In the genomic region with DNA sequence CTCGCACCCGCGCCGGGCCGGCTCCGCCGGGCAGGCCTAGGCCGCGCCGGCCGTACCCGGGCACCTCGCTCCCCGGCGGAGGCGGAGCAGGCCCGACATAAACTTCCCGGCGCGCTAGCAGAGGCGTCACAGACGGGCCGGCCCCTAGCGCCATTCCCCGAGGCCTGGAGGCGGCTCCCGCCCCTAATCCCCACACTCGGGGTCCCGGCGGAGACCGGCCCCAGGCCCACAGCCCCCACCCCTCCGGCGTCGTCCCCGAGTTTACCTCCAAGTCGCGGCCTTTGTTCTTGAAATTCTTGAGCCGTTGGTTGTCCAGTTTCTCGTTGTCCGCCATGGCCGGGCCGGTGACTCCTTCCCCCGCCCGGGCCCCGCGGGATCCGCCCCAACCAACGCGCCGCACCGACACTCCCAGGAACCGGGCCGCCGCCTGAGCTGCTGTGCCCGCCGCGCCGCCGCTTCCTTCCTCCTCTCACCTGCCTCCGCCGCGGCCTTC, we compare ENCODE assay signal across 8 cellular contexts. TPM values are rescaled to one million over a fixed set of nuclear protein-coding genes. Genes with fewer than 3 reads are reported as not detected.
DNase-seq lines count a peak whose midpoint lies in the region; ATAC-seq and TF ChIP-seq lines count a peak whose summit lies in the region.

No MANE protein-coding gene starts in this region.

- H2AFZ ChIP-seq in OCI-LY7 (ENCODE audit: low read length) = no peak overlapping the region

- no peaks in the 10 kb centered on the region for H3K27me3 Mint-ChIP-seq in activated naive CD8-positive, alpha-beta T cell treated with anti-CD3 and anti-CD28 coated beads for 36 hours
- H3K27me3 Mint-ChIP-seq in progenitor cell of endocrine pancreas = no peaks in the 10 kb centered on the region

- peak overlapping the region; percentile 97 for H3K4me3 ChIP-seq in OCI-LY7 (ENCODE audit: low read depth, low read length, poor library complexity, severe bottlenecking)

- H4K20me1 ChIP-seq in OCI-LY7 (ENCODE audit: insufficient read depth, low read length) = peaks cover 45% of the 10 kb centered on the region

- H3K9me2 ChIP-seq in OCI-LY7 (ENCODE audit: insufficient read depth, low read length) = no peaks in the 10 kb centered on the region

- intact Hi-C loops in OCI-LY7 (cut with micrococcal nuclease; ENCODE audit: unreplicated experiment) (loop anchor here (1.0 to 10.0 kb wide), 5 partner anchors 116 to 656 kb away; a partner anchor contains a TSS), cardiac septum (cut with DNase I) (loop anchor here (1.0 to 10.0 kb wide), 2 partner anchors 190 to 540 kb away; a partner anchor contains a TSS)

- no peak for TF ChIP-seq CTCF in C4-2B (conservative IDR thresholded peaks at IDR 0.05)
- TF ChIP-seq CTCF in OCI-LY7 (conservative IDR thresholded peaks at IDR 0.05; ENCODE audit: low read length) = no peak
- no peak for TF ChIP-seq CTCF in progenitor cell of endocrine pancreas (IDR thresholded peaks at IDR 0.05; ENCODE audit: unreplicated experiment)

- peaks cover 43% of the 10 kb centered on the region for H3K4me1 ChIP-seq in OCI-LY7 (ENCODE audit: insufficient read depth, low read length, poor library complexity, severe bottlenecking)

- ATAC-seq in GM19043 (IDR thresholded peaks at IDR 0.05; ENCODE audit: low read depth, unreplicated experiment) (peak; percentile 33), HG03196 (IDR thresholded peaks at IDR 0.05; ENCODE audit: unreplicated experiment) (peak; percentile 46)

- DNase-seq in OCI-LY7 (ENCODE audit: low spot score) = peak; percentile 74
- DNase-seq in activated naive CD8-positive, alpha-beta T cell treated with anti-CD3 and anti-CD28 coated beads for 36 hours = peak; percentile 70
- DNase-seq in cardiac septum (ENCODE audit: low spot score) = peak; percentile 86
- peak; percentile 41 for DNase-seq in progenitor cell of endocrine pancreas (ENCODE audit: low spot score, unreplicated experiment)
- DNase-seq in DMS79 treated with DMSO at 0.1 percent for 48 hours (lab: John Stamatoyannopoulos, UW) = no peak

- H3K4me3 Mint-ChIP-seq in activated naive CD8-positive, alpha-beta T cell treated with anti-CD3 and anti-CD28 coated beads for 36 hours = peak overlapping the region; percentile 95
- peak overlapping the region; percentile 97 for H3K4me3 Mint-ChIP-seq in progenitor cell of endocrine pancreas (ENCODE audit: low read depth)

- H3K79me2 ChIP-seq in OCI-LY7 (ENCODE audit: insufficient read depth, low read depth, low read length) = peaks cover 60% of the 10 kb centered on the region

- peak overlapping the region; percentile 59 for H3K4me2 ChIP-seq in OCI-LY7 (ENCODE audit: low read length)

- peak overlapping the region; percentile 84 for H3K27ac ChIP-seq in C4-2B
- peak overlapping the region; percentile 77 for H3K27ac ChIP-seq in OCI-LY7 (ENCODE audit: low read depth, low read length, poor library complexity, severe bottlenecking)

- no peaks in the 10 kb centered on the region for H3K9me3 ChIP-seq in OCI-LY7 (ENCODE audit: low read length)

- CTCF ChIA-PET in OCI-LY7 (lab: Charles Lee; ENCODE audit: unreplicated experiment) = no interaction called here

- POLR2A ChIA-PET in OCI-LY7 (lab: Charles Lee) = interaction anchor here (0.8 to 2.4 kb wide), 4 partner anchors 11 to 116 kb away, joined by 3 to 19 read pairs (median 4); a partner anchor contains a TSS

- no TSS peak for BruUV-seq in OCI-LY7 (replicated peaks; lab: Mats Ljungman, UMichigan)

- peaks cover 45% of the 10 kb centered on the region for H3K4me1 Mint-ChIP-seq in activated naive CD8-positive, alpha-beta T cell treated with anti-CD3 and anti-CD28 coated beads for 36 hours
- H3K4me1 Mint-ChIP-seq in progenitor cell of endocrine pancreas (ENCODE audit: low read depth) = peaks cover 35% of the 10 kb centered on the region

- peak overlapping the region; percentile 72 for H3K27ac Mint-ChIP-seq in activated naive CD8-positive, alpha-beta T cell treated with anti-CD3 and anti-CD28 coated beads for 36 hours
- peak overlapping the region; percentile 98 for H3K27ac Mint-ChIP-seq in progenitor cell of endocrine pancreas

- H3K36me3 Mint-ChIP-seq in activated naive CD8-positive, alpha-beta T cell treated with anti-CD3 and anti-CD28 coated beads for 36 hours = peaks cover 55% of the 10 kb centered on the region
- peaks cover 11% of the 10 kb centered on the region for H3K36me3 Mint-ChIP-seq in progenitor cell of endocrine pancreas (ENCODE audit: insufficient read depth)

- H3K9me3 Mint-ChIP-seq in activated naive CD8-positive, alpha-beta T cell treated with anti-CD3 and anti-CD28 coated beads for 36 hours = peaks cover 6% of the 10 kb centered on the region
- H3K9me3 Mint-ChIP-seq in progenitor cell of endocrine pancreas (ENCODE audit: low read depth) = peaks cover 5% of the 10 kb centered on the region

- H3K36me3 ChIP-seq in OCI-LY7 (ENCODE audit: insufficient read depth, low read length) = peaks cover 36% of the 10 kb centered on the region

RNA-seq across cellular contexts. Expression of a gene that starts 0.4 kb away (rescaled TPM):
- 12.4 and 15.7 TPM in 2 replicates for total RNA-seq in OCI-LY7 (2014; rRNA removed; shearing (Covaris generic))
- 46.3 and 53.2 TPM in 2 replicates for total RNA-seq in OCI-LY7 (2022)
- total RNA-seq in activated naive CD8-positive, alpha-beta T cell treated with anti-CD3 and anti-CD28 coated beads for 36 hours = 10 to 100 TPM; 64.8 to 67.8 TPM
- total RNA-seq in cardiac septum = 144 TPM
- total RNA-seq in progenitor cell of endocrine pancreas = 56.5 and 59.1 TPM in 2 replicates
